Comparison of ENCODE assay signal across 8 cellular contexts in the genomic region with DNA sequence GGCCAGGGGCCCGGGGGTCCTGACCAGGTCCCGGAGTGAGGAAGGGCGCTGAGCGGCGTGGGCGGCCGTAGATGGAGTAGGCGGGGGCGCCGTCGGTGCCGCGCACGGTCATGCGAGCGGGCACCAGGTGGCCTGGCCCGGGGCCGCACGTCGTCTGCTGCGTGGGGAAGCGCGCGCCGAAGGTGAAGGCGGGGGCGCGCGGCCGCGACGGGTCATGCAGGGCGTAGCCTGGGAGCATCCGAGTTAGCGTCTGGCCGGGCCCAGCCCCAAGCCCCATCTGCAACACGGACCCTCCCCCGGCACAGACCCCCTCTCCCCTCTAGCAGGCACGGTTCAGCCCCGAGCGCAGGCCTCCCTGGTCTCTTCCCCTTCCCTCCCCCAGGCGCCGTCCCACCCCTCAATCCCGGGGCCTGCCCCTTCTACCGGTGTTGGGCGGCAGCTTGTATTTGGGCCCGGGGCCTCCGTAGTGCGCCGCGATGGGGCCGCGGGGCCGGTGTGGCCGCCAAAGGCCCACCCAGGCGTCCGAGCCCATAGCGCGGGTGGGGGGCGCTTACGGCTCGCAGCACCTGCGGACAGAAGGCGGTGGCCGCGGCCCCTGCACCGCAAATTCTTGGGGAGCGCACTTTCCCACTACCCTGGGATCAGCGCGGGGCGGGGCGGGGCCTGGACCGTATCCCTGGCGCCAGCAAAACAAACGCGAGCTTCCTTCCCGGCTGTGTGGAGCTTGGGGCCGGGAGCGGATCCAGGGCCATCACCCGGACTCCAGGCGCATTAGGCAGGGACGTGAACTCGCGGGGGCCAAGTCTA. TPM values are rescaled to one million over a fixed set of nuclear protein-coding genes. Genes with fewer than 3 reads are reported as not detected.
A peak's percentile ranks its signal among the peaks of the same experiment; 100 is the strongest.
DNase-seq lines count a peak whose midpoint lies in the region; ATAC-seq, FAIRE-seq and TF ChIP-seq lines count a peak whose summit lies in the region.

No MANE protein-coding gene starts in this region.

- peak overlapping the region; percentile 73 for H3K4me3 ChIP-seq in NB4 (ENCODE audit: low read depth, low read length)
- peak overlapping the region in 2 of 3 experiments; percentile 8 to 36 for H3K4me3 ChIP-seq in endothelial cell of umbilical vein (replicated peaks in 1 of 3; ENCODE audit: insufficient read depth in 1 of 3, low read depth in 1 of 3, low read length in 3 of 3)
- H3K4me3 ChIP-seq in mucosa of descending colon, result peak overlapping the region; percentile 19

- no peak overlapping the region for H3K27ac ChIP-seq in endothelial cell of umbilical vein (ENCODE audit: insufficient read depth, low read depth, low read length)

- H3K9ac ChIP-seq in endothelial cell of umbilical vein (replicated peaks; ENCODE audit: extremely low read depth, insufficient read depth, low read length), result no peak overlapping the region

- peak; percentile 77 for FAIRE-seq in GM18507 (lab: Jason Lieb, UNC)
- no peak for FAIRE-seq in endothelial cell of umbilical vein (lab: Jason Lieb, UNC)

- H3K36me3 ChIP-seq in endothelial cell of umbilical vein (ENCODE audit: control insufficient read depth in 2 of 2, extremely low read depth in 1 of 2, insufficient read depth in 2 of 2, low read length in 2 of 2), result no peaks in the 10 kb centered on the region
- no peaks in the 10 kb centered on the region for H3K36me3 ChIP-seq in mucosa of descending colon (ENCODE audit: low read depth)

- peak overlapping the region; percentile 58 for H3K4me2 ChIP-seq in endothelial cell of umbilical vein (ENCODE audit: insufficient read depth, low read length)

- no peaks in the 10 kb centered on the region for H3K9me3 Mint-ChIP-seq in stimulated activated naive CD8-positive, alpha-beta T cell treated with anti-CD3 and anti-CD28 coated beads, Interleukin-15, Interleukin-2, amounts not matched to agents 100 ng/mL and 50 ng/mL, for 24 hours

- H3K27me3 Mint-ChIP-seq in stimulated activated naive CD8-positive, alpha-beta T cell treated with anti-CD3 and anti-CD28 coated beads, Interleukin-15, Interleukin-2, amounts not matched to agents 100 ng/mL and 50 ng/mL, for 24 hours, result no peaks in the 10 kb centered on the region

- CTCF ChIA-PET in endothelial cell of umbilical vein (lab: Charles Lee), result interaction anchor here (0.5 to 1.7 kb wide), 5 partner anchors 25 to 89 kb away, joined by 3 to 10 read pairs (median 3); partner anchors contain the start of gene SYCE3

- ATAC-seq in mucosa of descending colon (peak; percentile 58), GM18502 (IDR thresholded peaks at IDR 0.05; ENCODE audit: poor library complexity, unreplicated experiment) (no peak)

- H3K9me3 ChIP-seq in endothelial cell of umbilical vein (replicated peaks; ENCODE audit: control insufficient read depth, insufficient read depth, low read length), result no peaks in the 10 kb centered on the region
- H3K9me3 ChIP-seq in mucosa of descending colon, result no peaks in the 10 kb centered on the region

- no peaks in the 10 kb centered on the region for H3K9me1 ChIP-seq in endothelial cell of umbilical vein (replicated peaks; ENCODE audit: control insufficient read depth, extremely low read depth, insufficient read depth, low read length)

- peaks cover 19% of the 10 kb centered on the region for H3K4me1 ChIP-seq in endothelial cell of umbilical vein (ENCODE audit: control insufficient read depth, extremely low read depth, insufficient read depth, low read length)
- H3K4me1 ChIP-seq in mucosa of descending colon (ENCODE audit: low read depth), result peaks cover 34% of the 10 kb centered on the region

- H3K27me3 ChIP-seq in endothelial cell of umbilical vein (ENCODE audit: control insufficient read depth in 2 of 2, insufficient read depth in 2 of 2, low read length in 2 of 2), result peaks cover 3 to 13% of the 10 kb centered on the region in 2 experiments

- no TSS peak for BruUV-seq in endothelial cell of umbilical vein (replicated peaks; lab: Mats Ljungman, UMichigan)

- H4K20me1 ChIP-seq in endothelial cell of umbilical vein (replicated peaks; ENCODE audit: control insufficient read depth, extremely low read depth, insufficient read depth, low read length), result no peaks in the 10 kb centered on the region

- peaks cover 15% of the 10 kb centered on the region for H3K36me3 Mint-ChIP-seq in stimulated activated naive CD8-positive, alpha-beta T cell treated with anti-CD3 and anti-CD28 coated beads, Interleukin-15, Interleukin-2, amounts not matched to agents 100 ng/mL and 50 ng/mL, for 24 hours (ENCODE audit: low read depth)

- dilution Hi-C loops in endothelial cell of umbilical vein (cut with MboI; ENCODE audit: extremely low pct_ligation_motif_present, low sequenced_read_pairs), result no loop called here

- H3K79me2 ChIP-seq in endothelial cell of umbilical vein (ENCODE audit: control insufficient read depth, insufficient read depth, low read length), result no peaks in the 10 kb centered on the region

- H2AFZ ChIP-seq in endothelial cell of umbilical vein (ENCODE audit: low read depth, low read length), result peak overlapping the region; percentile 55

- peak overlapping the region; percentile 96 for H3K27ac Mint-ChIP-seq in stimulated activated naive CD8-positive, alpha-beta T cell treated with anti-CD3 and anti-CD28 coated beads, Interleukin-15, Interleukin-2, amounts not matched to agents 100 ng/mL and 50 ng/mL, for 24 hours

- no peak for TF ChIP-seq CTCF in NB4 (IDR thresholded peaks at IDR 0.05; ENCODE audit: low read depth, low read length)
- TF ChIP-seq CTCF in endothelial cell of umbilical vein (IDR thresholded peaks at IDR 0.05; ENCODE audit: extremely low read depth in 1 of 2, insufficient read depth in 1 of 2, low read depth in 1 of 2, low read length in 2 of 2), result no peak
- no peak for TF ChIP-seq CTCF in mucosa of descending colon (IDR thresholded peaks at IDR 0.05)

- H3K4me1 Mint-ChIP-seq in stimulated activated naive CD8-positive, alpha-beta T cell treated with anti-CD3 and anti-CD28 coated beads, Interleukin-15, Interleukin-2, amounts not matched to agents 100 ng/mL and 50 ng/mL, for 24 hours (ENCODE audit: low read depth), result peaks cover 52% of the 10 kb centered on the region

- POLR2A ChIA-PET in endothelial cell of umbilical vein (lab: Charles Lee), result no interaction called here

- H3K4me3 Mint-ChIP-seq in stimulated activated naive CD8-positive, alpha-beta T cell treated with anti-CD3 and anti-CD28 coated beads, Interleukin-15, Interleukin-2, amounts not matched to agents 100 ng/mL and 50 ng/mL, for 24 hours, result peak overlapping the region; percentile 92

- TF ChIP-seq POLR2A in NB4 (IDR thresholded peaks at IDR 0.05; ENCODE audit: extremely low read depth, insufficient read length), result no peak
- no peak for TF ChIP-seq POLR2A in endothelial cell of umbilical vein (IDR thresholded peaks at IDR 0.05; ENCODE audit: low read depth, low read length)

- intact Hi-C loops in endothelial cell of umbilical vein (cut with micrococcal nuclease), result no loop called here
- intact Hi-C loops in mucosa of descending colon (cut with DNase I, micrococcal nuclease), result no loop called here

- DNase-seq in GM18507 (ENCODE audit: extremely low spot score, insufficient read length, low read depth) (no peak), NB4 (ENCODE audit: low read depth) (peak; percentile 77), endothelial cell of umbilical vein (ENCODE audit: low read depth, low spot score) (peak; percentile 42), mucosa of descending colon (peak; percentile 85 to 89 (median 87)), middle frontal gyrus (ENCODE audit: extremely low spot score, low spot score) (no peak)
- DNase-seq in activated CD8-positive, alpha-beta memory T cell treated with anti-CD3 and anti-CD28 coated beads for 24 hours, result peak; percentile 87

RNA-seq across cellular contexts. Expression of gene TYMP, which starts 1.9 kb away (rescaled TPM):
- total RNA-seq in endothelial cell of umbilical vein, result 2.1 and 2.4 TPM in 2 replicates
- polyA plus RNA-seq in endothelial cell of umbilical vein, result 2.0 and 2.9 TPM in 2 replicates
- polyA plus RNA-seq in endothelial cell of umbilical vein (2011; cell fraction: cytosol; rRNA removed), result 0.96 and 1.5 TPM in 2 replicates
- polyA plus RNA-seq in endothelial cell of umbilical vein (2011; cell fraction: nucleus; rRNA removed), result 2.6 and 2.7 TPM in 2 replicates
- 1.3 and 5.0 TPM in 2 replicates for polyA plus RNA-seq in endothelial cell of umbilical vein (2012)
- polyA minus RNA-seq in endothelial cell of umbilical vein, result 0.49 and 1.00 TPM in 2 replicates
- polyA minus RNA-seq in endothelial cell of umbilical vein (2011; cell fraction: cytosol; rRNA and poly(A)+ RNA removed), result 3.4 TPM
- polyA minus RNA-seq in endothelial cell of umbilical vein (2011; cell fraction: nucleus; rRNA and poly(A)+ RNA removed), result 0.58 TPM in 2 replicates
- 10 to 100 TPM; 27.7 to 88.7 (median 34.8) TPM for total RNA-seq in mucosa of descending colon

RNA-seq across cellular contexts. Expression of gene SCO2, which starts 6.4 kb away (rescaled TPM):
- total RNA-seq in endothelial cell of umbilical vein, result 3.2 and 3.7 TPM in 2 replicates
- polyA plus RNA-seq in endothelial cell of umbilical vein, result 3.1 and 3.5 TPM in 2 replicates
- 1.5 and 1.8 TPM in 2 replicates for polyA plus RNA-seq in endothelial cell of umbilical vein (2011; cell fraction: cytosol; rRNA removed)
- 0.59 TPM in 1 of 2 replicates, not detected in the other for polyA plus RNA-seq in endothelial cell of umbilical vein (2011; cell fraction: nucleus; rRNA removed)
- polyA plus RNA-seq in endothelial cell of umbilical vein (2012), result 1.5 and 2.8 TPM in 2 replicates
- polyA minus RNA-seq in endothelial cell of umbilical vein, result 0.38 TPM in 1 of 2 replicates, not detected in the other
- polyA minus RNA-seq in endothelial cell of umbilical vein (2011; cell fraction: cytosol; rRNA and poly(A)+ RNA removed), result 4.9 TPM
- polyA minus RNA-seq in endothelial cell of umbilical vein (2011; cell fraction: nucleus; rRNA and poly(A)+ RNA removed), result not detected in 2 replicates
- 10 to 100 TPM in 1 of 3 donors, 1 to 10 TPM in 1, not detected in 1; 5.4 to 14.6 TPM for total RNA-seq in mucosa of descending colon

RNA-seq across cellular contexts. Expression of gene KLHDC7B, which starts 13.9 kb away (rescaled TPM):
- not detected in 2 replicates for total RNA-seq in endothelial cell of umbilical vein
- not detected in 2 replicates for polyA plus RNA-seq in endothelial cell of umbilical vein
- polyA plus RNA-seq in endothelial cell of umbilical vein (2011; cell fraction: cytosol; rRNA removed), result not detected in 2 replicates
- polyA plus RNA-seq in endothelial cell of umbilical vein (2011; cell fraction: nucleus; rRNA removed), result not detected in 2 replicates
- polyA plus RNA-seq in endothelial cell of umbilical vein (2012), result not detected in 2 replicates
- not detected in 2 replicates for polyA minus RNA-seq in endothelial cell of umbilical vein
- polyA minus RNA-seq in endothelial cell of umbilical vein (2011; cell fraction: cytosol; rRNA and poly(A)+ RNA removed), result 3.0 TPM
- polyA minus RNA-seq in endothelial cell of umbilical vein (2011; cell fraction: nucleus; rRNA and poly(A)+ RNA removed), result not detected in 2 replicates
- 1 to 10 TPM in 1 of 3 donors, under 1 TPM in 1, not detected in 1; 0.55 to 1.7 TPM for total RNA-seq in mucosa of descending colon

RNA-seq across cellular contexts. Expression of gene NCAPH2, which starts 23.7 kb away (rescaled TPM):
- total RNA-seq in endothelial cell of umbilical vein (42.4 and 43.1 TPM in 2 replicates), mucosa of descending colon (10 to 100 TPM; 32.1 to 41.2 (median 34.0) TPM)
- 34.8 and 43.2 TPM in 2 replicates for polyA plus RNA-seq in endothelial cell of umbilical vein
- polyA plus RNA-seq in endothelial cell of umbilical vein (2011; cell fraction: cytosol; rRNA removed), result 31.1 and 31.3 TPM in 2 replicates
- polyA plus RNA-seq in endothelial cell of umbilical vein (2011; cell fraction: nucleus; rRNA removed), result 80.2 and 81.0 TPM in 2 replicates
- 15.9 and 17.4 TPM in 2 replicates for polyA plus RNA-seq in endothelial cell of umbilical vein (2012)
- polyA minus RNA-seq in endothelial cell of umbilical vein, result 19.7 and 21.4 TPM in 2 replicates
- polyA minus RNA-seq in endothelial cell of umbilical vein (2011; cell fraction: cytosol; rRNA and poly(A)+ RNA removed), result 76.1 TPM
- polyA minus RNA-seq in endothelial cell of umbilical vein (2011; cell fraction: nucleus; rRNA and poly(A)+ RNA removed), result 14.0 and 15.6 TPM in 2 replicates

RNA-seq across cellular contexts. Expression of gene LMF2, which starts 24.2 kb away (rescaled TPM):
- total RNA-seq in endothelial cell of umbilical vein, result 89.7 and 94.8 TPM in 2 replicates
- 112 and 190 TPM in 2 replicates for polyA plus RNA-seq in endothelial cell of umbilical vein
- polyA plus RNA-seq in endothelial cell of umbilical vein (2011; cell fraction: cytosol; rRNA removed), result 37.7 and 54.9 TPM in 2 replicates
- 326 and 351 TPM in 2 replicates for polyA plus RNA-seq in endothelial cell of umbilical vein (2011; cell fraction: nucleus; rRNA removed)
- polyA plus RNA-seq in endothelial cell of umbilical vein (2012), result 37.1 and 49.4 TPM in 2 replicates
- 52.8 and 61.6 TPM in 2 replicates for polyA minus RNA-seq in endothelial cell of umbilical vein
- polyA minus RNA-seq in endothelial cell of umbilical vein (2011; cell fraction: cytosol; rRNA and poly(A)+ RNA removed), result 36.3 TPM
- polyA minus RNA-seq in endothelial cell of umbilical vein (2011; cell fraction: nucleus; rRNA and poly(A)+ RNA removed), result 34.3 and 62.2 TPM in 2 replicates
- 10 to 100 TPM; 57.8 to 66.4 (median 60.7) TPM for total RNA-seq in mucosa of descending colon

Comparison
In these comparisons a context has a peak if more than half of its experiments do, and no peak if none do; other contexts are left out.
1. DNase-seq: peak in NB4 (single experiment), activated CD8-positive, alpha-beta memory T cell treated with anti-CD3 and anti-CD28 coated beads for 24 hours (single experiment), endothelial cell of umbilical vein (single experiment) and mucosa of descending colon (3 of 3); none in GM18507 (single experiment) and middle frontal gyrus (single experiment).
2. H3K4me3 ChIP-seq: peak in every context shown above with its lines; median percentile 73 in NB4; 22 in endothelial cell of umbilical vein; 19 in mucosa of descending colon.